30 cellular contexts compared by ENCODE assay signal in the genomic region with DNA sequence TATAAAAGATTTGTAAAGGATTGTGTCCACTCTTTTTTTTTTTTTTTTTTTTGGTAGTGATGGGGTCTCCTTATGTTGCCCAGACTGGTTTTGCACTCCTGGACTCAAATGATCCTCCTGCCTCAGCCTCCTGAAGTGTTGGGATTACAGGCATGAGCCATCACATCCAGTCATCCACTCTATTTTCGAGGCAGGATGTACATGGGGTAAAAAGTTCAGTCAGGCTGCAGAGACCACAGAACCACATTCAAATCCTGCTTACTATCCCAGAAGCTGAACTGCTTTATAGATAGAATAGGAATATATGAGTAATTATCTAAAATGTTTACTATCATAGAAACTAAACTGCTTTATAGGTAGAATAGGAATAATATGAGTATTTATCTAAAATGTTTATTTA. TPM values are rescaled to one million over a fixed set of nuclear protein-coding genes. Genes with fewer than 3 reads are reported as not detected.
A peak's percentile ranks its signal among the peaks of the same experiment; 100 is the strongest.
DNase-seq lines count a peak whose midpoint lies in the region; ATAC-seq, FAIRE-seq and TF ChIP-seq lines count a peak whose summit lies in the region.
"Had no signal": no experiment of that assay in that cellular context is flagged by ENCODE, and none has a peak within 500 bp of the region (broad histone marks: within the 10 kb centered on the region; RNA-seq: fewer than 3 reads in every experiment).

No MANE protein-coding gene starts in this region.

- no peak overlapping the region for H2BK20ac ChIP-seq in IMR-90 (ENCODE audit: low read depth, low read length)

- H3K27me3 Mint-ChIP-seq in stimulated activated memory B cell treated with anti-CD40 and anti-IgM and Interleukin-4, amounts not matched to agents 10 μg/mL and 1 μg/mL and 100 μg/mL, for 72 hours = no peaks in the 10 kb centered on the region
- H3K27me3 Mint-ChIP-seq: activated CD4-positive, alpha-beta T cell treated with anti-CD3 and anti-CD28 coated beads, Interleukin-2, amount 10 ng/mL, durations not matched to agents 24 days and 14 days; central memory CD8-positive, alpha-beta T cell; stimulated activated naive B cell treated with anti-CD40 and anti-IgM and Interleukin-4, amounts not matched to agents 10 μg/mL and 1 μg/mL and 100 μg/mL, for 72 hours had no signal

- no peak for TF ChIP-seq RAD21 in IMR-90 (IDR thresholded peaks at IDR 0.05; ENCODE audit: low read length)

- no peaks in the 10 kb centered on the region for H3K4me1 Mint-ChIP-seq in stimulated activated memory B cell treated with anti-CD40 and anti-IgM and Interleukin-4, amounts not matched to agents 10 μg/mL and 1 μg/mL and 100 μg/mL, for 72 hours
- H3K4me1 Mint-ChIP-seq: activated CD4-positive, alpha-beta T cell treated with anti-CD3 and anti-CD28 coated beads, Interleukin-2, amount 10 ng/mL, durations not matched to agents 24 days and 14 days; CD14-positive monocyte; central memory CD8-positive, alpha-beta T cell; immature natural killer cell; naive thymus-derived CD4-positive, alpha-beta T cell; stimulated activated naive B cell treated with anti-CD40 and anti-IgM and Interleukin-4, amounts not matched to agents 10 μg/mL and 1 μg/mL and 100 μg/mL, for 72 hours had no signal

- no peak overlapping the region for H4K5ac ChIP-seq in IMR-90 (ENCODE audit: low read depth, low read length)

- no peak overlapping the region for H4K91ac ChIP-seq in IMR-90 (ENCODE audit: insufficient read depth, low read depth, low read length)

- no peak for TF ChIP-seq POLR2A in IMR-90 (IDR thresholded peaks at IDR 0.05; ENCODE audit: low read depth, low read length)

- H4K20me1 ChIP-seq in IMR-90 (ENCODE audit: insufficient read depth, low read length) = no peaks in the 10 kb centered on the region

- dilution Hi-C loops in IMR-90 (cut with HindIII; ENCODE audit: low sequenced_read_pairs, unreplicated experiment) = no loop called here

- no peak overlapping the region for H3K9ac ChIP-seq in IMR-90 (ENCODE audit: low read depth, low read length)

- no peak overlapping the region for H3K4me3 ChIP-seq in AG10803 (ENCODE audit: low read length)
- no peak overlapping the region for H3K4me3 ChIP-seq in IMR-90 (ENCODE audit: insufficient read depth, low read depth, low read length)
- H3K4me3 ChIP-seq in brain microvascular endothelial cell (ENCODE audit: low read depth, low read length) = no peak overlapping the region
- H3K4me3 ChIP-seq in pancreas = no peak overlapping the region
- H3K4me3 ChIP-seq: left lung, smooth muscle cell had no signal

- H2BK120ac ChIP-seq in IMR-90 (ENCODE audit: low read depth, low read length) = no peak overlapping the region

- no peak overlapping the region; the same call in 1 of the 2 replicates for H3K14ac ChIP-seq in IMR-90 (replicated peaks; ENCODE audit: low read depth, low read length)

- POLR2A ChIA-PET in IMR-90 (lab: Charles Lee; ENCODE audit: unreplicated experiment) = interaction anchor here (0.6 kb wide), 1 partner anchor 122 kb away, joined by 12 read pairs; no protein-coding TSS in a partner anchor

- no peaks in the 10 kb centered on the region for H3K27me3 ChIP-seq in IMR-90 (ENCODE audit: control insufficient read depth, insufficient read depth, low read length)
- no peaks in the 10 kb centered on the region for H3K27me3 ChIP-seq in brain microvascular endothelial cell (replicated peaks)
- H3K27me3 ChIP-seq in pancreas = no peaks in the 10 kb centered on the region
- H3K27me3 ChIP-seq: left lung had no signal

- CTCF ChIA-PET in IMR-90 (lab: Yijun Ruan, JAX) = no interaction called here

- no peak for FAIRE-seq in pancreas (lab: Jason Lieb, UNC)
- FAIRE-seq: GM19239 had no signal

- peak; percentile 29; the same call in 1 of the 2 replicates for ATAC-seq in IMR-90 (ENCODE audit: low read depth)
- no peak for ATAC-seq in GM18520 (IDR thresholded peaks at IDR 0.05; ENCODE audit: unreplicated experiment)
- ATAC-seq in pancreas = no peak
- ATAC-seq in stimulated activated memory B cell treated with anti-CD40 and anti-IgM and Interleukin-4, amounts not matched to agents 10 μg/mL and 1 μg/mL and 100 μg/mL, for 72 hours = no peak
- ATAC-seq: activated T-cell treated with anti-CD3 and anti-CD28 coated beads, Interleukin-2, amount 50 U/mL, for 4 hours; left lung; naive thymus-derived CD4-positive, alpha-beta T cell; stimulated activated naive B cell treated with anti-CD40 and anti-IgM and Interleukin-4, amounts not matched to agents 10 μg/mL and 1 μg/mL and 100 μg/mL, for 72 hours had no signal

- no peak overlapping the region for H2AK9ac ChIP-seq in IMR-90 (replicated peaks; ENCODE audit: low read depth, low read length, poor library complexity)

- no peak overlapping the region for H2BK5ac ChIP-seq in IMR-90 (ENCODE audit: low read depth, low read length, poor library complexity, severe bottlenecking)

- intact Hi-C loops in IMR-90 (cut with micrococcal nuclease) (loop anchor here (1.0 kb wide), 1 partner anchor 17 kb away; no protein-coding TSS in a partner anchor), pancreas (cut with DNase I) (no loop called here)

- no peak overlapping the region for H3K27ac ChIP-seq in IMR-90 (ENCODE audit: insufficient read depth, low read length)
- no peak overlapping the region for H3K27ac ChIP-seq in brain microvascular endothelial cell
- no peak overlapping the region for H3K27ac ChIP-seq in pancreas
- H3K27ac ChIP-seq: left lung, WERI-Rb-1 had no signal

- no peak overlapping the region for H3K4me2 ChIP-seq in IMR-90 (ENCODE audit: low read depth, low read length)
- H3K4me2 ChIP-seq: smooth muscle cell had no signal

- BruUV-seq in IMR-90 (replicated peaks; lab: Mats Ljungman, UMichigan) = no TSS peak

- DNase-seq in AG10803 (ENCODE audit: low read depth) (peak; percentile 66), IMR-90 (peak; percentile 82), brain microvascular endothelial cell (peak; percentile 78), glomerular visceral epithelial cell (ENCODE audit: extremely low spot score) (peak; percentile 18), pancreas (no peak), SK-N-DZ (ENCODE audit: low spot score) (no peak)
- DNase-seq: activated CD4-positive, alpha-beta T cell treated with anti-CD3 and anti-CD28 coated beads, Interleukin-2, amount 10 ng/mL, durations not matched to agents 24 days and 14 days; activated naive CD4-positive, alpha-beta T cell treated with Interleukin-2 at 50 U/mL for 16 hours; activated T-cell treated with anti-CD3 and anti-CD28 coated beads, Interleukin-2, amount 50 U/mL, for 4 hours; amniotic stem cell; hippocampal formation; immature natural killer cell; KBM-7; left lung; MV-4-11; naive thymus-derived CD4-positive, alpha-beta T cell; NCI-H1694; NCI-H524 treated with DMSO at 0.1 percent for 48 hours; occipital lobe; retina; RPMI8226; stimulated activated CD4-positive, alpha-beta T cell treated with anti-CD3 and anti-CD28 coated beads, Interleukin-2, amount 100 ng/mL, for 48 hours; stimulated activated naive B cell treated with anti-CD40 and anti-IgM and Interleukin-4, amounts not matched to agents 10 μg/mL and 1 μg/mL and 100 μg/mL, for 72 hours; WERI-Rb-1 had no signal

- H4K8ac ChIP-seq in IMR-90 (ENCODE audit: low read depth in 2 of 2, low read length in 2 of 2) = no peak overlapping the region

- no CpG with 5 or more reads among the region's 1 CpG for WGBS in IMR-90 (ENCODE audit: extremely low coverage in 2 of 2, insufficient read length in 1 of 2), 2 experiments
- 37 to 45% methylated on average over 1 of the region's 1 CpG for WGBS in pancreas, 2 donors

- H3K4me1 ChIP-seq in IMR-90 (ENCODE audit: control insufficient read depth, insufficient read depth, low read length) (peaks cover 4% of the 10 kb centered on the region; the same call in 1 of the 2 replicates), pancreas (no peaks in the 10 kb centered on the region)
- H3K4me1 ChIP-seq: left lung had no signal

- H2BK15ac ChIP-seq in IMR-90 (ENCODE audit: low read depth, low read length) = no peak overlapping the region

- no peak overlapping the region for H3K4me3 Mint-ChIP-seq in stimulated activated memory B cell treated with anti-CD40 and anti-IgM and Interleukin-4, amounts not matched to agents 10 μg/mL and 1 μg/mL and 100 μg/mL, for 72 hours
- H3K4me3 Mint-ChIP-seq: activated CD4-positive, alpha-beta T cell treated with anti-CD3 and anti-CD28 coated beads, Interleukin-2, amount 10 ng/mL, durations not matched to agents 24 days and 14 days; activated T-cell treated with anti-CD3 and anti-CD28 coated beads, Interleukin-2, amount 50 U/mL, for 4 hours; CD14-positive monocyte; central memory CD8-positive, alpha-beta T cell; immature natural killer cell; naive thymus-derived CD4-positive, alpha-beta T cell; stimulated activated naive B cell treated with anti-CD40 and anti-IgM and Interleukin-4, amounts not matched to agents 10 μg/mL and 1 μg/mL and 100 μg/mL, for 72 hours had no signal

- in situ Hi-C loops in IMR-90 (cut with MboI; ENCODE audit: low sequenced_read_pairs) = no loop called here
- in situ Hi-C loops in brain microvascular endothelial cell (cut with HindIII; ENCODE audit: low pct_ligation_motif_present, low sequenced_read_pairs) = no loop called here

- H3K79me1 ChIP-seq in IMR-90 (ENCODE audit: low read depth in 1 of 2, low read length in 2 of 2) = no peaks in the 10 kb centered on the region

- H3K9me3 ChIP-seq in IMR-90 (ENCODE audit: control insufficient read depth, insufficient read depth, low read length) (no peaks in the 10 kb centered on the region), pancreas (no peaks in the 10 kb centered on the region)
- H3K9me3 ChIP-seq: left lung had no signal

- no peak overlapping the region for H3K56ac ChIP-seq in IMR-90 (ENCODE audit: extremely low read depth, insufficient read depth, low read length)

- no peak overlapping the region for H3K23ac ChIP-seq in IMR-90 (ENCODE audit: low read depth, low read length)

- no peak overlapping the region for H3K4ac ChIP-seq in IMR-90 (ENCODE audit: low read depth, low read length)

- TF ChIP-seq CTCF in AG10803 (conservative IDR thresholded peaks at IDR 0.05; ENCODE audit: low read length) (no peak), IMR-90 (conservative IDR thresholded peaks at IDR 0.05; ENCODE audit: low read depth, low read length) (no peak), brain microvascular endothelial cell (IDR thresholded peaks at IDR 0.05; ENCODE audit: low read depth, low read length, missing control alignments) (no peak), pancreas (IDR thresholded peaks at IDR 0.05) (no peak)

- no peak overlapping the region for H2AK5ac ChIP-seq in IMR-90 (ENCODE audit: low read depth, low read length)

- no peaks in the 10 kb centered on the region for H3K36me3 ChIP-seq in IMR-90 (ENCODE audit: control insufficient read depth, insufficient read depth, low read length)
- H3K36me3 ChIP-seq in brain microvascular endothelial cell (replicated peaks) = no peaks in the 10 kb centered on the region
- H3K36me3 ChIP-seq in pancreas = no peaks in the 10 kb centered on the region
- H3K36me3 ChIP-seq: left lung, WERI-Rb-1 had no signal

- no peak overlapping the region for H3K18ac ChIP-seq in IMR-90 (ENCODE audit: low read depth, low read length)

- no peak overlapping the region for H2AFZ ChIP-seq in IMR-90 (replicated peaks; ENCODE audit: low read length, poor library complexity)

- no peak overlapping the region for H3K27ac Mint-ChIP-seq in stimulated activated memory B cell treated with anti-CD40 and anti-IgM and Interleukin-4, amounts not matched to agents 10 μg/mL and 1 μg/mL and 100 μg/mL, for 72 hours
- H3K27ac Mint-ChIP-seq: activated CD4-positive, alpha-beta T cell treated with anti-CD3 and anti-CD28 coated beads, Interleukin-2, amount 10 ng/mL, durations not matched to agents 24 days and 14 days; immature natural killer cell; naive thymus-derived CD4-positive, alpha-beta T cell; stimulated activated naive B cell treated with anti-CD40 and anti-IgM and Interleukin-4, amounts not matched to agents 10 μg/mL and 1 μg/mL and 100 μg/mL, for 72 hours had no signal

- H3K9me1 ChIP-seq in IMR-90 (ENCODE audit: insufficient read depth, low read length) = no peaks in the 10 kb centered on the region

- no peaks in the 10 kb centered on the region for H3K36me3 Mint-ChIP-seq in stimulated activated memory B cell treated with anti-CD40 and anti-IgM and Interleukin-4, amounts not matched to agents 10 μg/mL and 1 μg/mL and 100 μg/mL, for 72 hours
- H3K36me3 Mint-ChIP-seq: CD14-positive monocyte; immature natural killer cell; naive thymus-derived CD4-positive, alpha-beta T cell; stimulated activated naive B cell treated with anti-CD40 and anti-IgM and Interleukin-4, amounts not matched to agents 10 μg/mL and 1 μg/mL and 100 μg/mL, for 72 hours had no signal

- no peaks in the 10 kb centered on the region for H3K9me3 Mint-ChIP-seq in stimulated activated memory B cell treated with anti-CD40 and anti-IgM and Interleukin-4, amounts not matched to agents 10 μg/mL and 1 μg/mL and 100 μg/mL, for 72 hours
- H3K9me3 Mint-ChIP-seq: activated CD4-positive, alpha-beta T cell treated with anti-CD3 and anti-CD28 coated beads, Interleukin-2, amount 10 ng/mL, durations not matched to agents 24 days and 14 days; activated T-cell treated with anti-CD3 and anti-CD28 coated beads, Interleukin-2, amount 50 U/mL, for 4 hours; CD14-positive monocyte; naive thymus-derived CD4-positive, alpha-beta T cell; stimulated activated naive B cell treated with anti-CD40 and anti-IgM and Interleukin-4, amounts not matched to agents 10 μg/mL and 1 μg/mL and 100 μg/mL, for 72 hours had no signal

RNA-seq across cellular contexts. Expression of a gene that starts 26.0 kb away (rescaled TPM):
- 86.9 TPM in 2 replicates for total RNA-seq in IMR-90 (2012; rRNA removed)
- polyA plus RNA-seq in IMR-90 (2012; rRNA removed) = 41.3 and 45.9 TPM in 2 replicates
- polyA plus RNA-seq in IMR-90 (2012; cell fraction: cytosol; rRNA removed) = 10.0 and 15.0 TPM in 2 replicates
- polyA plus RNA-seq in IMR-90 (2012; cell fraction: nucleus; rRNA removed; ENCODE audit: low replicate concordance) = 4.6 and 15.1 TPM in 2 replicates
- 1 to 10 TPM in 2 of 6 donors, under 1 TPM in 4; 0.12 to 2.4 (median 0.61) TPM for total RNA-seq in pancreas
- under 1 TPM; 0.42 to 0.72 TPM for polyA plus RNA-seq in pancreas
- 15.3 and 17.1 TPM in 2 replicates for polyA plus RNA-seq in SK-N-DZ (2014; cell fraction: cytosol; rRNA removed)
- polyA plus RNA-seq in SK-N-DZ (2014; cell fraction: nucleus; rRNA removed) = 6.8 and 7.1 TPM in 2 replicates
- total RNA-seq: activated CD4-positive, alpha-beta T cell treated with anti-CD3 and anti-CD28 coated beads, Interleukin-2, amount 10 ng/mL, durations not matched to agents 24 days and 14 days; activated T-cell treated with anti-CD3 and anti-CD28 coated beads, Interleukin-2, amount 50 U/mL, for 4 hours; naive thymus-derived CD4-positive, alpha-beta T cell; smooth muscle cell had no signal
- polyA plus RNA-seq: CD14-positive monocyte; immature natural killer cell; naive thymus-derived CD4-positive, alpha-beta T cell; smooth muscle cell had no signal

Comparison
In these comparisons a context has a peak if more than half of its experiments do, and no peak if none do; other contexts are left out.
1. DNase-seq: peak in AG10803 (single experiment), IMR-90 (single experiment), brain microvascular endothelial cell (single experiment) and glomerular visceral epithelial cell (single experiment); none in pancreas (0 of 6) and SK-N-DZ (single experiment).
2. RNA of a gene that starts 26.0 kb away (total RNA-seq): 86.9 TPM in IMR-90; 0.12 to 2.4 TPM in pancreas; every median in the first group is over 10 times any median in the second.